Comparison of ENCODE assay signal across 34 cellular contexts in the genomic region with DNA sequence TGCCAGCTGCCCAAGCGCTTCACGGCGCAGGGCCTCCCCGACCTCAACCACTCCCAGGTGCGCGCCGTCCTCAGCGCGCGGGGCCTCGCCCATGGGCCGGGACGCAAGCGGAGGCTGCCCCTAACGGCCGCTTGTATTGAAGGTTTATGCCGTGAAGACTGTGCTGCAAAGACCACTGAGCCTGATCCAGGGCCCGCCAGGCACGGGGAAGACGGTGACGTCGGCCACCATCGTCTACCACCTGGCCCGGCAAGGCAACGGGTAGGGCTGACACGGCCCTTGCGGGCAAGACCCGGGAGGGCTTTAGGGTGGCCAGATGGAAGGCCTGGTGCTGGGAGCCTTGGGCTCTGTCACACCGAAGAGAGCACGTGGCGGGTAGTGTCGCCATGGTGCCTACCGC. TPM values are rescaled to one million over a fixed set of nuclear protein-coding genes. Genes with fewer than 3 reads are reported as not detected.
"Had no signal": no experiment of that assay in that cellular context is flagged by ENCODE, and none has a peak within 500 bp of the region (broad histone marks: within the 10 kb centered on the region; RNA-seq: fewer than 3 reads in every experiment).

No MANE protein-coding gene starts in this region.

- H3K4me3 ChIP-seq: colonic mucosa, esophagus muscularis mucosa, gastroesophageal sphincter, left ventricle myocardium inferior, mucosa of descending colon, prostate gland, right atrium auricular region, smooth muscle cell, stomach, testis, tibial artery had no signal

- H3K4me1 Mint-ChIP-seq: endodermal cell, neural crest cell had no signal

- H3K4me2 ChIP-seq: smooth muscle cell had no signal

- H3K4me3 Mint-ChIP-seq: dendritic cell treated with granulocyte-macrophage colony-stimulating factor and Interleukin-4, amounts not matched to agents 40 ng/mL and 50 ng/mL, for 4 days; endodermal cell; immature natural killer cell; mesothelial cell of epicardium; naive B cell; natural killer cell treated with Interleukin-12 subunit alpha and Interleukin-12 subunit beta and Interleukin-15 and Interleukin-18, amount 100 ng/mL, for 72 hours; neural crest cell; type B pancreatic cell had no signal

- H3K4me1 ChIP-seq: colonic mucosa had no signal

- H3K9me3 Mint-ChIP-seq: dendritic cell treated with granulocyte-macrophage colony-stimulating factor and Interleukin-4, amounts not matched to agents 40 ng/mL and 50 ng/mL, for 4 days; endodermal cell; immature natural killer cell; mesothelial cell of epicardium; naive B cell; natural killer cell treated with Interleukin-12 subunit alpha and Interleukin-12 subunit beta and Interleukin-15 and Interleukin-18, amount 100 ng/mL, for 72 hours; neural crest cell; type B pancreatic cell had no signal

- H3K27ac ChIP-seq: colonic mucosa, esophagus muscularis mucosa, foreskin keratinocyte, gastroesophageal sphincter, left ventricle myocardium inferior, prostate gland, right atrium auricular region, stomach, tibial artery had no signal

- DNase-seq: colonic mucosa; effector CD8-positive, alpha-beta T cell; endodermal cell; foreskin keratinocyte; hypothalamus; immature natural killer cell; islet precursor cell; kidney glomerular epithelial cell; left colon; left ventricle myocardium inferior; mesenchymal stem cell; mucosa of descending colon; naive B cell; stimulated activated CD4-positive, alpha-beta T cell treated with anti-CD3 and anti-CD28 coated beads, Interleukin-12 subunit alpha, Interleukin-12 subunit beta, amount 100 ng/mL, for 4 hours; stimulated activated CD4-positive, alpha-beta T cell treated with anti-CD3 and anti-CD28 coated beads, Interleukin-1b, Interleukin-23, amount 100 ng/mL, for 48 hours; stimulated activated CD4-positive, alpha-beta T cell treated with anti-CD3 and anti-CD28 coated beads, Interleukin-4, amount 100 ng/mL, for 1 hour; stimulated activated CD8-positive, alpha-beta memory T cell treated with anti-CD3 and anti-CD28 coated beads, Interleukin-4, amount 100 ng/mL, for 48 hours; stimulated activated naive CD4-positive, alpha-beta T cell treated with Interleukin-2 at 50 U/mL for 16 hours; stomach; testis; tibial artery had no signal

- H3K27me3 Mint-ChIP-seq: dendritic cell treated with granulocyte-macrophage colony-stimulating factor and Interleukin-4, amounts not matched to agents 40 ng/mL and 50 ng/mL, for 4 days; naive B cell; natural killer cell treated with Interleukin-12 subunit alpha and Interleukin-12 subunit beta and Interleukin-15 and Interleukin-18, amount 100 ng/mL, for 72 hours; type B pancreatic cell had no signal

- FAIRE-seq: endothelial cell of umbilical vein had no signal

- H3K27ac Mint-ChIP-seq: dendritic cell treated with granulocyte-macrophage colony-stimulating factor and Interleukin-4, amounts not matched to agents 40 ng/mL and 50 ng/mL, for 4 days; endodermal cell; immature natural killer cell; mesothelial cell of epicardium; natural killer cell treated with Interleukin-12 subunit alpha and Interleukin-12 subunit beta and Interleukin-15 and Interleukin-18, amount 100 ng/mL, for 72 hours; type B pancreatic cell had no signal

- H3K36me3 Mint-ChIP-seq: natural killer cell treated with Interleukin-12 subunit alpha and Interleukin-12 subunit beta and Interleukin-15 and Interleukin-18, amount 100 ng/mL, for 72 hours had no signal

- H3K9me3 ChIP-seq: colonic mucosa, esophagus muscularis mucosa, gastroesophageal sphincter, left ventricle myocardium inferior, mucosa of descending colon, prostate gland, right atrium auricular region, stomach, testis, tibial artery had no signal

- ATAC-seq: foreskin keratinocyte; gastroesophageal sphincter; left colon; mucosa of descending colon; natural killer cell treated with Interleukin-12 subunit alpha and Interleukin-12 subunit beta and Interleukin-15 and Interleukin-18, amount 100 ng/mL, for 72 hours; sciatic nerve had no signal

- H3K27me3 ChIP-seq: colonic mucosa, esophagus muscularis mucosa, foreskin keratinocyte, gastroesophageal sphincter, right atrium auricular region, stomach, testis, tibial artery had no signal

RNA-seq across cellular contexts. Expression of a gene that starts 41.0 kb away (rescaled TPM):
- total RNA-seq: natural killer cell treated with Interleukin-12 subunit alpha and Interleukin-12 subunit beta and Interleukin-15 and Interleukin-18, amount 100 ng/mL, for 72 hours; subcutaneous adipose tissue had no signal
- polyA plus RNA-seq: immature natural killer cell had no signal
